ENCODE assay signal across 1 cellular context in genomic region chr9:138217284-138217850, GRCh38.
TF ChIP-seq lines count a peak whose summit lies in the region.

No MANE protein-coding gene starts in this region.

TF ChIP-seq in HepG2, 621 proteins besides CTCF, POLR2A, EP300 and RAD21:
- peak; percentile 30; the same call in 1 of the 2 replicates for TF ChIP-seq ELF1 (CRISPR knock-in tag; IDR thresholded peaks at IDR 0.05)
